18 cellular contexts compared by ENCODE assay signal in genomic region chr3:41144631-41145030, GRCh38. TPM values are rescaled to one million over a fixed set of nuclear protein-coding genes. Genes with fewer than 3 reads are reported as not detected.
A peak's percentile ranks its signal among the peaks of the same experiment; 100 is the strongest.
DNase-seq lines count a peak whose midpoint lies in the region; ATAC-seq, FAIRE-seq and TF ChIP-seq lines count a peak whose summit lies in the region.
"Had no signal": no experiment of that assay in that cellular context is flagged by ENCODE, and none has a peak within 500 bp of the region (broad histone marks: within the 10 kb centered on the region; RNA-seq: fewer than 3 reads in every experiment).

No MANE protein-coding gene starts in this region.

- H3K36me3 ChIP-seq in left ventricle myocardium inferior = no peaks in the 10 kb centered on the region
- H3K36me3 ChIP-seq: BE2C had no signal

- DNase-seq in left ventricle myocardium inferior = no peak
- no peak for DNase-seq in cardiac septum (ENCODE audit: low spot score)
- peak; percentile 93 for DNase-seq in G401 (ENCODE audit: low spot score)
- peak; percentile 90 for DNase-seq in cerebellar cortex (ENCODE audit: low spot score)
- no peak for DNase-seq in glutamatergic neuron
- no peak for DNase-seq in Ammon's horn (ENCODE audit: low spot score)
- DNase-seq in H54 (ENCODE audit: insufficient read length, low spot score) = no peak
- DNase-seq: BE2C; CD4-positive, CD25-positive, alpha-beta regulatory T cell; CD8-positive, alpha-beta memory T cell; COR-L47; DMS153; DMS79; GF-D8; GOT3; H9 had no signal

- H3K27me3 Mint-ChIP-seq in glutamatergic neuron (ENCODE audit: unreplicated experiment) = peaks cover 3% of the 10 kb centered on the region

- H3K4me3 ChIP-seq in left ventricle myocardium inferior = no peak overlapping the region

- peaks cover 17% of the 10 kb centered on the region for H3K9me3 ChIP-seq in left ventricle myocardium inferior (replicated peaks)
- H3K9me3 ChIP-seq: BE2C had no signal

- no peak for TF ChIP-seq POLR2A in H54 (IDR thresholded peaks at IDR 0.05; ENCODE audit: low read depth, low read length)

- intact Hi-C loops in left ventricle myocardium inferior (cut with micrococcal nuclease) = no loop called here
- intact Hi-C loops in cardiac septum (cut with DNase I) = no loop called here

- no peaks in the 10 kb centered on the region for H3K27me3 ChIP-seq in left ventricle myocardium inferior (ENCODE audit: low read depth)
- H3K27me3 ChIP-seq: BE2C had no signal

- peak overlapping the region; percentile 70 for H3K27ac Mint-ChIP-seq in glutamatergic neuron (ENCODE audit: unreplicated experiment)
- H3K27ac Mint-ChIP-seq: CD4-positive, CD25-positive, alpha-beta regulatory T cell; CD8-positive, alpha-beta memory T cell; H9 had no signal

- TF ChIP-seq CTCF in left ventricle myocardium inferior (IDR thresholded peaks at IDR 0.05; ENCODE audit: borderline replicate concordance) (peak; percentile 1), glutamatergic neuron (IDR thresholded peaks at IDR 0.05; ENCODE audit: partially characterized antibody, unreplicated experiment) (no peak)

- FAIRE-seq in H54 (lab: Jason Lieb, UNC) = no peak

- H3K27ac ChIP-seq in left ventricle myocardium inferior (replicated peaks) = no peak overlapping the region
- H3K27ac ChIP-seq: HL-60 had no signal

- peaks cover 30% of the 10 kb centered on the region for H3K4me1 Mint-ChIP-seq in glutamatergic neuron (ENCODE audit: low read depth, unreplicated experiment)
- H3K4me1 Mint-ChIP-seq: CD4-positive, CD25-positive, alpha-beta regulatory T cell; CD8-positive, alpha-beta memory T cell had no signal

- peaks cover 20% of the 10 kb centered on the region for H3K36me3 Mint-ChIP-seq in glutamatergic neuron (ENCODE audit: unreplicated experiment)
- H3K36me3 Mint-ChIP-seq: CD4-positive, CD25-positive, alpha-beta regulatory T cell; CD8-positive, alpha-beta memory T cell had no signal

- no peak overlapping the region for H3K4me3 Mint-ChIP-seq in glutamatergic neuron (ENCODE audit: unreplicated experiment)
- H3K4me3 Mint-ChIP-seq: CD4-positive, CD25-positive, alpha-beta regulatory T cell; CD8-positive, alpha-beta memory T cell; H9 had no signal

- in situ Hi-C loops in G401 (cut with HindIII; ENCODE audit: low sequenced_read_pairs) = no loop called here

- peaks cover 5% of the 10 kb centered on the region for H3K4me1 ChIP-seq in left ventricle myocardium inferior
- H3K4me1 ChIP-seq: BE2C had no signal

- H3K9me3 Mint-ChIP-seq in glutamatergic neuron (ENCODE audit: unreplicated experiment) = peaks cover 8% of the 10 kb centered on the region

- ATAC-seq in HG03159 (IDR thresholded peaks at IDR 0.05; ENCODE audit: unreplicated experiment) = no peak

RNA-seq across cellular contexts. Expression of gene CTNNB1, which starts 54.7 kb away (rescaled TPM):
- 164 TPM for total RNA-seq in left ventricle myocardium inferior
- 171 TPM for total RNA-seq in cardiac septum
- total RNA-seq in G401 (2014; rRNA removed; shearing (Covaris generic)) = 247 and 292 TPM in 2 replicates
- 269 TPM for total RNA-seq in glutamatergic neuron (ENCODE audit: unreplicated experiment)

Comparison
In these comparisons a context has a peak if more than half of its experiments do, and no peak if none do; other contexts are left out.
1. DNase-seq: peak in G401 (single experiment) and cerebellar cortex (single experiment); none in left ventricle myocardium inferior (single experiment), cardiac septum (single experiment), glutamatergic neuron (single experiment), Ammon's horn (single experiment) and H54 (single experiment).